ENCODE assay signal across 7 cellular contexts in the genomic region with DNA sequence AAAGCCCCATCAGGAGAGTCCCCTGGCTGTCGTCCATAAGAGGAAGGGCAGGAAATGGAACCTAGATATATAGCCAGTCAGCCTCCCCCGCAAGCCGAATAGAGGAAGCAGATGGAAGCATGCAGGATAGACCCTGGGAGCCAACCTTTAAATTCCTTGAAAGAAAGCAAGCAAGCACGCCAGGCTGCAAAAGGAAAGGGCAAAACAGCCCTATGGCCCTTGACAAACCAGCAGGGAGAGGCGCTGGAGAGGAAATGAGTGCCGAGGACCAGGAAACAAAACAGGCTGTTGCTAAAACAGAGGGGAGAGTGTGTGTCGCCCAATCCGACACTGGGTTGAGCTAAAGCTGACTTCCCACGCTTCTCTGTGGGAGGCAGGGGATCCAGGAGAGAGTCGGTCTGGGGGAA.
A peak's percentile ranks its signal among the peaks of the same experiment; 100 is the strongest.
DNase-seq lines count a peak whose midpoint lies in the region; ATAC-seq and FAIRE-seq lines count a peak whose summit lies in the region.

No MANE protein-coding gene starts in this region.

- peak; percentile 44 to 62 for ATAC-seq in stimulated activated naive B cell treated with anti-CD40 and anti-IgM and Interleukin-4, amounts not matched to agents 10 μg/mL and 1 μg/mL and 100 μg/mL, for 72 hours (replicated peaks)
- no peak for ATAC-seq in GM19328 (IDR thresholded peaks at IDR 0.05; ENCODE audit: unreplicated experiment)

- intact Hi-C loops in activated T-helper 2 cell treated with anti-CD3 and anti-CD28 coated beads, Interferon-gamma antibody, Interleukin-2, Interleukin-4, amounts not matched to agents 10 μg/mL and 5 μg/mL and 100 μg/mL, durations not matched to agents 14 hours and 24 hours and 36 hours (cut with micrococcal nuclease): no loop called here

- FAIRE-seq in HTR-8/SVneo (lab: Jason Lieb, UNC): no peak

- H3K9me3 Mint-ChIP-seq in activated T-helper 2 cell treated with anti-CD3 and anti-CD28 coated beads, Interferon-gamma antibody, Interleukin-2, Interleukin-4, amounts not matched to agents 10 μg/mL and 5 μg/mL and 100 μg/mL, durations not matched to agents 14 hours and 24 hours and 36 hours: no peaks in the 10 kb centered on the region
- no peaks in the 10 kb centered on the region for H3K9me3 Mint-ChIP-seq in stimulated activated naive B cell treated with anti-CD40 and anti-IgM and Interleukin-4, amounts not matched to agents 10 μg/mL and 1 μg/mL and 100 μg/mL, for 72 hours

- peaks cover 3% of the 10 kb centered on the region for H3K27me3 Mint-ChIP-seq in activated T-helper 2 cell treated with anti-CD3 and anti-CD28 coated beads, Interferon-gamma antibody, Interleukin-2, Interleukin-4, amounts not matched to agents 10 μg/mL and 5 μg/mL and 100 μg/mL, durations not matched to agents 14 hours and 24 hours and 36 hours (ENCODE audit: low read depth)
- H3K27me3 Mint-ChIP-seq in stimulated activated naive B cell treated with anti-CD40 and anti-IgM and Interleukin-4, amounts not matched to agents 10 μg/mL and 1 μg/mL and 100 μg/mL, for 72 hours: peaks cover 12 to 20% of the 10 kb centered on the region in 2 donors

- DNase-seq in HTR-8/SVneo (ENCODE audit: insufficient read length, low spot score): peak; percentile 5
- DNase-seq in activated T-helper 2 cell treated with anti-CD3 and anti-CD28 coated beads, Interferon-gamma antibody, Interleukin-2, Interleukin-4, amounts not matched to agents 10 μg/mL and 5 μg/mL and 100 μg/mL, durations not matched to agents 14 hours and 24 hours and 36 hours (ENCODE audit: low spot score): no peak
- DNase-seq in iPS DF 19.7 (ENCODE audit: low read depth, low spot score): peak; percentile 48
- no peak for DNase-seq in stimulated activated naive B cell treated with anti-CD40 and anti-IgM and Interleukin-4, amounts not matched to agents 10 μg/mL and 1 μg/mL and 100 μg/mL, for 72 hours
- DNase-seq in activated CD8-positive, alpha-beta memory T cell treated with anti-CD3 and anti-CD28 coated beads, Interleukin-2, amount 50 U/mL, for 4 hours: no peak
- no peak for DNase-seq in activated effector memory CD4-positive, alpha-beta T cell treated with Interleukin-2 at 50 U/mL for 16 hours

- peaks cover 4% of the 10 kb centered on the region for H3K4me1 Mint-ChIP-seq in activated T-helper 2 cell treated with anti-CD3 and anti-CD28 coated beads, Interferon-gamma antibody, Interleukin-2, Interleukin-4, amounts not matched to agents 10 μg/mL and 5 μg/mL and 100 μg/mL, durations not matched to agents 14 hours and 24 hours and 36 hours (ENCODE audit: low read depth)
- peaks cover 10 to 32% of the 10 kb centered on the region in 2 donors for H3K4me1 Mint-ChIP-seq in stimulated activated naive B cell treated with anti-CD40 and anti-IgM and Interleukin-4, amounts not matched to agents 10 μg/mL and 1 μg/mL and 100 μg/mL, for 72 hours

- H3K36me3 Mint-ChIP-seq in activated T-helper 2 cell treated with anti-CD3 and anti-CD28 coated beads, Interferon-gamma antibody, Interleukin-2, Interleukin-4, amounts not matched to agents 10 μg/mL and 5 μg/mL and 100 μg/mL, durations not matched to agents 14 hours and 24 hours and 36 hours (ENCODE audit: low read depth): no peaks in the 10 kb centered on the region
- H3K36me3 Mint-ChIP-seq in stimulated activated naive B cell treated with anti-CD40 and anti-IgM and Interleukin-4, amounts not matched to agents 10 μg/mL and 1 μg/mL and 100 μg/mL, for 72 hours: no peaks in the 10 kb centered on the region

- no peak overlapping the region for H3K27ac Mint-ChIP-seq in activated T-helper 2 cell treated with anti-CD3 and anti-CD28 coated beads, Interferon-gamma antibody, Interleukin-2, Interleukin-4, amounts not matched to agents 10 μg/mL and 5 μg/mL and 100 μg/mL, durations not matched to agents 14 hours and 24 hours and 36 hours
- H3K27ac Mint-ChIP-seq in stimulated activated naive B cell treated with anti-CD40 and anti-IgM and Interleukin-4, amounts not matched to agents 10 μg/mL and 1 μg/mL and 100 μg/mL, for 72 hours: no peak overlapping the region

- peak overlapping the region; percentile 35 for H3K4me3 Mint-ChIP-seq in activated T-helper 2 cell treated with anti-CD3 and anti-CD28 coated beads, Interferon-gamma antibody, Interleukin-2, Interleukin-4, amounts not matched to agents 10 μg/mL and 5 μg/mL and 100 μg/mL, durations not matched to agents 14 hours and 24 hours and 36 hours (ENCODE audit: low read depth)
- peak overlapping the region; percentile 50 to 63 for H3K4me3 Mint-ChIP-seq in stimulated activated naive B cell treated with anti-CD40 and anti-IgM and Interleukin-4, amounts not matched to agents 10 μg/mL and 1 μg/mL and 100 μg/mL, for 72 hours

Comparison
In these comparisons a context has a peak if more than half of its experiments do, and no peak if none do; other contexts are left out.
1. DNase-seq: peak in HTR-8/SVneo (single experiment) and iPS DF 19.7 (single experiment); none in activated T-helper 2 cell treated with anti-CD3 and anti-CD28 coated beads, Interferon-gamma antibody, Interleukin-2, Interleukin-4, amounts not matched to agents 10 μg/mL and 5 μg/mL and 100 μg/mL, durations not matched to agents 14 hours and 24 hours and 36 hours (single experiment), stimulated activated naive B cell treated with anti-CD40 and anti-IgM and Interleukin-4, amounts not matched to agents 10 μg/mL and 1 μg/mL and 100 μg/mL, for 72 hours (single experiment), activated CD8-positive, alpha-beta memory T cell treated with anti-CD3 and anti-CD28 coated beads, Interleukin-2, amount 50 U/mL, for 4 hours (single experiment) and activated effector memory CD4-positive, alpha-beta T cell treated with Interleukin-2 at 50 U/mL for 16 hours (single experiment).